In the genomic region with DNA sequence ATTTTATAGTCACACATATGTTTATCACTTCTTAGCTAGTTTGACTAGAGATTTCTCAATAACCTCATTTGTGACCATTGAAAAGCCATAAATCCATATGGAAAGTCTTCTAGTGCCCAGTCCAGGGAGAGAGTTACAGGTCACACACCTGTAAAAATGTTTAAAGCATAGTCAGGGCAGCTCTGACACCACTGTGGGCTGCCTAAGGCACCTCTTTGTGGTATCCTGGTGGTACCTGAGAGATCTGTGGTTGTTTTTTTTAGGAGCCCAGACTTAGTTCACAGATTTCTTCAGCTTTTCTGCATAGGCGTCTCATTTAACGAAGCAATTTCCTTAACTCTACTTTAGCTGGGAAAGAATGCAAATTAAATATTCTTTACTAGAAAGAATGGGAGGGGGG, we compare ENCODE assay signal across 19 cellular contexts.
"Had no signal": no experiment of that assay in that cellular context is flagged by ENCODE, and none has a peak within 500 bp of the region (broad histone marks: within the 10 kb centered on the region; RNA-seq: fewer than 3 reads in every experiment).

No MANE protein-coding gene starts in this region.

- H3K4me3 ChIP-seq: pancreas, prostate gland, spleen, testis, tibial nerve had no signal

- H3K27me3 Mint-ChIP-seq: dendritic cell treated with granulocyte-macrophage colony-stimulating factor and Interleukin-4, amounts not matched to agents 40 ng/mL and 50 ng/mL, for 4 days; stimulated activated naive B cell treated with anti-CD40 and anti-IgM and Interleukin-4, amounts not matched to agents 10 μg/mL and 1 μg/mL and 100 μg/mL, for 72 hours had no signal

- H3K4me3 Mint-ChIP-seq: dendritic cell treated with granulocyte-macrophage colony-stimulating factor and Interleukin-4, amounts not matched to agents 40 ng/mL and 50 ng/mL, for 4 days; naive thymus-derived CD4-positive, alpha-beta T cell; stimulated activated naive B cell treated with anti-CD40 and anti-IgM and Interleukin-4, amounts not matched to agents 10 μg/mL and 1 μg/mL and 100 μg/mL, for 72 hours; stimulated activated naive CD8-positive, alpha-beta T cell treated with anti-CD3 and anti-CD28 coated beads, Interleukin-15, amount 100 ng/mL, for 72 hours had no signal

- DNase-seq: foreskin melanocyte; head of caudate nucleus; hippocampal formation; mammary epithelial cell; naive thymus-derived CD4-positive, alpha-beta T cell; occipital lobe; pancreas; retina; spleen; stimulated activated CD4-positive, alpha-beta T cell treated with anti-CD3 and anti-CD28 coated beads, Interleukin-15, amount 100 ng/mL, for 24 hours; stimulated activated CD4-positive, alpha-beta T cell treated with anti-CD3 and anti-CD28 coated beads, Interleukin-1b, Interleukin-23, amount 100 ng/mL, for 48 hours; stimulated activated CD4-positive, alpha-beta T cell treated with anti-CD3 and anti-CD28 coated beads, Interleukin-4, amount 100 ng/mL, for 24 hours; stimulated activated naive B cell treated with anti-CD40 and anti-IgM and Interleukin-4, amounts not matched to agents 10 μg/mL and 1 μg/mL and 100 μg/mL, for 72 hours; stimulated activated naive CD8-positive, alpha-beta T cell treated with anti-CD3 and anti-CD28 coated beads, Interleukin-15, amount 100 ng/mL, for 72 hours; testis had no signal

- H3K9me3 Mint-ChIP-seq: dendritic cell treated with granulocyte-macrophage colony-stimulating factor and Interleukin-4, amounts not matched to agents 40 ng/mL and 50 ng/mL, for 4 days; naive thymus-derived CD4-positive, alpha-beta T cell; stimulated activated naive B cell treated with anti-CD40 and anti-IgM and Interleukin-4, amounts not matched to agents 10 μg/mL and 1 μg/mL and 100 μg/mL, for 72 hours; stimulated activated naive CD8-positive, alpha-beta T cell treated with anti-CD3 and anti-CD28 coated beads, Interleukin-15, amount 100 ng/mL, for 72 hours had no signal

- H3K27me3 ChIP-seq: pancreas, spleen, testis, tibial nerve had no signal

- ATAC-seq: naive thymus-derived CD4-positive, alpha-beta T cell; pancreas; sciatic nerve; stimulated activated naive CD8-positive, alpha-beta T cell treated with anti-CD3 and anti-CD28 coated beads, Interleukin-15, amount 100 ng/mL, for 72 hours had no signal

- H3K9me3 ChIP-seq: pancreas, prostate gland, testis had no signal

- H3K36me3 Mint-ChIP-seq: naive thymus-derived CD4-positive, alpha-beta T cell; stimulated activated naive B cell treated with anti-CD40 and anti-IgM and Interleukin-4, amounts not matched to agents 10 μg/mL and 1 μg/mL and 100 μg/mL, for 72 hours had no signal

- H3K27ac ChIP-seq: pancreas, prostate gland, spleen, testis, tibial nerve had no signal

- H3K36me3 ChIP-seq: pancreas, prostate gland, spleen, tibial nerve had no signal

- H3K4me1 ChIP-seq: prostate gland, spleen, testis had no signal

- H3K27ac Mint-ChIP-seq: dendritic cell treated with granulocyte-macrophage colony-stimulating factor and Interleukin-4, amounts not matched to agents 40 ng/mL and 50 ng/mL, for 4 days; naive thymus-derived CD4-positive, alpha-beta T cell; stimulated activated naive B cell treated with anti-CD40 and anti-IgM and Interleukin-4, amounts not matched to agents 10 μg/mL and 1 μg/mL and 100 μg/mL, for 72 hours had no signal

- H3K4me1 Mint-ChIP-seq: naive thymus-derived CD4-positive, alpha-beta T cell; stimulated activated naive B cell treated with anti-CD40 and anti-IgM and Interleukin-4, amounts not matched to agents 10 μg/mL and 1 μg/mL and 100 μg/mL, for 72 hours; stimulated activated naive CD8-positive, alpha-beta T cell treated with anti-CD3 and anti-CD28 coated beads, Interleukin-15, amount 100 ng/mL, for 72 hours had no signal
